Comparison of ENCODE assay signal across 23 cellular contexts in genomic region chr10:103868200-103868599, GRCh38. TPM values are rescaled to one million over a fixed set of nuclear protein-coding genes. Genes with fewer than 3 reads are reported as not detected.
DNase-seq lines count a peak whose midpoint lies in the region; ATAC-seq and TF ChIP-seq lines count a peak whose summit lies in the region.
"Had no signal": no experiment of that assay in that cellular context is flagged by ENCODE, and none has a peak within 500 bp of the region (broad histone marks: within the 10 kb centered on the region; RNA-seq: fewer than 3 reads in every experiment).

No MANE protein-coding gene starts in this region.

- ATAC-seq in RWPE2 (ENCODE audit: low read depth) = no peak
- no peak for ATAC-seq in foreskin keratinocyte
- ATAC-seq in GM23338 = no peak

- H3K9me3 Mint-ChIP-seq in GM23338 = peaks cover 16% of the 10 kb centered on the region

- H4K20me1 ChIP-seq in MM.1S (ENCODE audit: insufficient read depth, low read length) (no peaks in the 10 kb centered on the region), GM23338 (replicated peaks; ENCODE audit: insufficient read depth) (no peaks in the 10 kb centered on the region)
- H4K20me1 ChIP-seq: BLaER1 had no signal

- peaks cover 5% of the 10 kb centered on the region; the same call in 1 of the 2 replicates for H3F3A ChIP-seq in MM.1S (ENCODE audit: insufficient read depth, low read length)
- no peaks in the 10 kb centered on the region for H3F3A ChIP-seq in GM23338 (replicated peaks; ENCODE audit: low read depth)

- H3K9me2 ChIP-seq in MM.1S (replicated peaks; ENCODE audit: insufficient read depth, low read length) (no peaks in the 10 kb centered on the region), GM23338 (ENCODE audit: insufficient read depth) (no peaks in the 10 kb centered on the region)

- DNase-seq in MM.1S = peak; percentile 54
- DNase-seq in RWPE2 (ENCODE audit: low spot score) = no peak
- DNase-seq in foreskin keratinocyte = no peak
- DNase-seq in GM19240 (ENCODE audit: insufficient read length, low spot score) = no peak
- no peak for DNase-seq in T1000 (lab: John Stamatoyannopoulos, UW)
- DNase-seq in GM23338 (ENCODE audit: low spot score) = no peak
- DNase-seq: 8988T; ACHN; BE2C; C1 segment of cervical spinal cord; CD4-positive, alpha-beta memory T cell; CD4-positive, CD25-positive, alpha-beta regulatory T cell; CD8-positive, alpha-beta memory T cell; COR-L47; DMS 273 treated with DMSO at 0.1 percent for 48 hours; DMS153; DMS53; DMS79; DND-41; EL; GDM1 had no signal

- H3K27me3 Mint-ChIP-seq in GM23338 (ENCODE audit: insufficient read depth, low read depth, poor library complexity) = peaks cover 4% of the 10 kb centered on the region
- H3K27me3 Mint-ChIP-seq: CD4-positive, alpha-beta memory T cell; CD8-positive, alpha-beta memory T cell had no signal

- H3K27ac ChIP-seq in MM.1S (ENCODE audit: low read length) = peak overlapping the region; percentile 34; the same call in 1 of the 2 replicates
- peak overlapping the region; percentile 100 for H3K27ac ChIP-seq in RWPE2 (ENCODE audit: poor library complexity, severe bottlenecking)
- H3K27ac ChIP-seq in foreskin keratinocyte = peak overlapping the region; percentile 99
- H3K27ac ChIP-seq in GM23338 (ENCODE audit: low read depth) = no peak overlapping the region
- H3K27ac ChIP-seq: BLaER1 had no signal

- H3K9me3 ChIP-seq in MM.1S (replicated peaks; ENCODE audit: insufficient read depth, low read length) = no peaks in the 10 kb centered on the region
- H3K9me3 ChIP-seq in RWPE2 (ENCODE audit: severe bottlenecking) = peaks cover 4% of the 10 kb centered on the region
- H3K9me3 ChIP-seq: BE2C had no signal

- H3K27me3 ChIP-seq in MM.1S (replicated peaks; ENCODE audit: insufficient read depth, low read length) (no peaks in the 10 kb centered on the region), RWPE2 (ENCODE audit: insufficient read depth, poor library complexity, severe bottlenecking) (no peaks in the 10 kb centered on the region), foreskin keratinocyte (no peaks in the 10 kb centered on the region), GM23338 (ENCODE audit: insufficient read depth) (no peaks in the 10 kb centered on the region)
- H3K27me3 ChIP-seq: BE2C, BLaER1 had no signal

- H3K79me2 ChIP-seq in MM.1S (ENCODE audit: low read length) (no peaks in the 10 kb centered on the region), GM23338 (replicated peaks; ENCODE audit: insufficient read depth) (no peaks in the 10 kb centered on the region)

- no peak overlapping the region for H3K27ac Mint-ChIP-seq in GM23338
- H3K27ac Mint-ChIP-seq: CD4-positive, alpha-beta memory T cell had no signal

- H2AFZ ChIP-seq in MM.1S (ENCODE audit: low read length) (0 out of 2 replicates have a peak overlapping the region, but pooled peaks have one; percentile 6), GM23338 (no peak overlapping the region)

- peaks cover 9% of the 10 kb centered on the region for H3K4me1 ChIP-seq in MM.1S (ENCODE audit: low read length)
- peaks cover 34% of the 10 kb centered on the region for H3K4me1 ChIP-seq in RWPE2 (ENCODE audit: insufficient read depth, poor library complexity, severe bottlenecking)
- peaks cover 40% of the 10 kb centered on the region for H3K4me1 ChIP-seq in foreskin keratinocyte
- no peaks in the 10 kb centered on the region for H3K4me1 ChIP-seq in GM23338 (ENCODE audit: insufficient read depth)
- H3K4me1 ChIP-seq: BE2C had no signal

- H3K9ac ChIP-seq in MM.1S (ENCODE audit: low read length) = no peak overlapping the region
- H3K9ac ChIP-seq: BLaER1 had no signal

- no peak overlapping the region for H3K4me3 ChIP-seq in MM.1S (ENCODE audit: low read length)
- H3K4me3 ChIP-seq in RWPE2 (ENCODE audit: severe bottlenecking) = no peak overlapping the region
- H3K4me3 ChIP-seq in GM23338 = no peak overlapping the region
- H3K4me3 ChIP-seq: BLaER1 had no signal

- peaks cover 16% of the 10 kb centered on the region for H3K4me1 Mint-ChIP-seq in GM23338
- H3K4me1 Mint-ChIP-seq: CD14-positive monocyte; CD4-positive, alpha-beta memory T cell; CD8-positive, alpha-beta memory T cell had no signal

- H3K36me3 ChIP-seq in MM.1S (replicated peaks; ENCODE audit: insufficient read depth, low read length) = no peaks in the 10 kb centered on the region
- H3K36me3 ChIP-seq in RWPE2 (ENCODE audit: low read depth) = no peaks in the 10 kb centered on the region
- no peaks in the 10 kb centered on the region for H3K36me3 ChIP-seq in GM23338 (ENCODE audit: insufficient read depth)
- H3K36me3 ChIP-seq: BE2C, BLaER1 had no signal

- peaks cover 8% of the 10 kb centered on the region; the same call in 2 of the 3 replicates for H3K36me3 Mint-ChIP-seq in GM23338 (ENCODE audit: low read depth)

- H3K4me2 ChIP-seq in MM.1S (ENCODE audit: low read depth, low read length) (peak overlapping the region; percentile 31; the same call in 1 of the 2 replicates), GM23338 (no peak overlapping the region)
- H3K4me2 ChIP-seq: BLaER1 had no signal

- no peak overlapping the region for H3K4me3 Mint-ChIP-seq in GM23338
- H3K4me3 Mint-ChIP-seq: CD14-positive monocyte; CD4-positive, alpha-beta memory T cell; CD4-positive, CD25-positive, alpha-beta regulatory T cell; CD8-positive, alpha-beta memory T cell had no signal

- TF ChIP-seq CTCF in MM.1S (IDR thresholded peaks at IDR 0.05; ENCODE audit: low read length) (no peak), RWPE2 (IDR thresholded peaks at IDR 0.05; ENCODE audit: poor library complexity, severe bottlenecking) (no peak), foreskin keratinocyte (conservative IDR thresholded peaks at IDR 0.05) (no peak), GM23338 (conservative IDR thresholded peaks at IDR 0.05; ENCODE audit: low read depth in 2 of 2) (no peak)

TF ChIP-seq in GM23338, 12 proteins besides CTCF, POLR2A, EP300 and RAD21 (continues in another document):
- TF ChIP-seq, protein P1, sequence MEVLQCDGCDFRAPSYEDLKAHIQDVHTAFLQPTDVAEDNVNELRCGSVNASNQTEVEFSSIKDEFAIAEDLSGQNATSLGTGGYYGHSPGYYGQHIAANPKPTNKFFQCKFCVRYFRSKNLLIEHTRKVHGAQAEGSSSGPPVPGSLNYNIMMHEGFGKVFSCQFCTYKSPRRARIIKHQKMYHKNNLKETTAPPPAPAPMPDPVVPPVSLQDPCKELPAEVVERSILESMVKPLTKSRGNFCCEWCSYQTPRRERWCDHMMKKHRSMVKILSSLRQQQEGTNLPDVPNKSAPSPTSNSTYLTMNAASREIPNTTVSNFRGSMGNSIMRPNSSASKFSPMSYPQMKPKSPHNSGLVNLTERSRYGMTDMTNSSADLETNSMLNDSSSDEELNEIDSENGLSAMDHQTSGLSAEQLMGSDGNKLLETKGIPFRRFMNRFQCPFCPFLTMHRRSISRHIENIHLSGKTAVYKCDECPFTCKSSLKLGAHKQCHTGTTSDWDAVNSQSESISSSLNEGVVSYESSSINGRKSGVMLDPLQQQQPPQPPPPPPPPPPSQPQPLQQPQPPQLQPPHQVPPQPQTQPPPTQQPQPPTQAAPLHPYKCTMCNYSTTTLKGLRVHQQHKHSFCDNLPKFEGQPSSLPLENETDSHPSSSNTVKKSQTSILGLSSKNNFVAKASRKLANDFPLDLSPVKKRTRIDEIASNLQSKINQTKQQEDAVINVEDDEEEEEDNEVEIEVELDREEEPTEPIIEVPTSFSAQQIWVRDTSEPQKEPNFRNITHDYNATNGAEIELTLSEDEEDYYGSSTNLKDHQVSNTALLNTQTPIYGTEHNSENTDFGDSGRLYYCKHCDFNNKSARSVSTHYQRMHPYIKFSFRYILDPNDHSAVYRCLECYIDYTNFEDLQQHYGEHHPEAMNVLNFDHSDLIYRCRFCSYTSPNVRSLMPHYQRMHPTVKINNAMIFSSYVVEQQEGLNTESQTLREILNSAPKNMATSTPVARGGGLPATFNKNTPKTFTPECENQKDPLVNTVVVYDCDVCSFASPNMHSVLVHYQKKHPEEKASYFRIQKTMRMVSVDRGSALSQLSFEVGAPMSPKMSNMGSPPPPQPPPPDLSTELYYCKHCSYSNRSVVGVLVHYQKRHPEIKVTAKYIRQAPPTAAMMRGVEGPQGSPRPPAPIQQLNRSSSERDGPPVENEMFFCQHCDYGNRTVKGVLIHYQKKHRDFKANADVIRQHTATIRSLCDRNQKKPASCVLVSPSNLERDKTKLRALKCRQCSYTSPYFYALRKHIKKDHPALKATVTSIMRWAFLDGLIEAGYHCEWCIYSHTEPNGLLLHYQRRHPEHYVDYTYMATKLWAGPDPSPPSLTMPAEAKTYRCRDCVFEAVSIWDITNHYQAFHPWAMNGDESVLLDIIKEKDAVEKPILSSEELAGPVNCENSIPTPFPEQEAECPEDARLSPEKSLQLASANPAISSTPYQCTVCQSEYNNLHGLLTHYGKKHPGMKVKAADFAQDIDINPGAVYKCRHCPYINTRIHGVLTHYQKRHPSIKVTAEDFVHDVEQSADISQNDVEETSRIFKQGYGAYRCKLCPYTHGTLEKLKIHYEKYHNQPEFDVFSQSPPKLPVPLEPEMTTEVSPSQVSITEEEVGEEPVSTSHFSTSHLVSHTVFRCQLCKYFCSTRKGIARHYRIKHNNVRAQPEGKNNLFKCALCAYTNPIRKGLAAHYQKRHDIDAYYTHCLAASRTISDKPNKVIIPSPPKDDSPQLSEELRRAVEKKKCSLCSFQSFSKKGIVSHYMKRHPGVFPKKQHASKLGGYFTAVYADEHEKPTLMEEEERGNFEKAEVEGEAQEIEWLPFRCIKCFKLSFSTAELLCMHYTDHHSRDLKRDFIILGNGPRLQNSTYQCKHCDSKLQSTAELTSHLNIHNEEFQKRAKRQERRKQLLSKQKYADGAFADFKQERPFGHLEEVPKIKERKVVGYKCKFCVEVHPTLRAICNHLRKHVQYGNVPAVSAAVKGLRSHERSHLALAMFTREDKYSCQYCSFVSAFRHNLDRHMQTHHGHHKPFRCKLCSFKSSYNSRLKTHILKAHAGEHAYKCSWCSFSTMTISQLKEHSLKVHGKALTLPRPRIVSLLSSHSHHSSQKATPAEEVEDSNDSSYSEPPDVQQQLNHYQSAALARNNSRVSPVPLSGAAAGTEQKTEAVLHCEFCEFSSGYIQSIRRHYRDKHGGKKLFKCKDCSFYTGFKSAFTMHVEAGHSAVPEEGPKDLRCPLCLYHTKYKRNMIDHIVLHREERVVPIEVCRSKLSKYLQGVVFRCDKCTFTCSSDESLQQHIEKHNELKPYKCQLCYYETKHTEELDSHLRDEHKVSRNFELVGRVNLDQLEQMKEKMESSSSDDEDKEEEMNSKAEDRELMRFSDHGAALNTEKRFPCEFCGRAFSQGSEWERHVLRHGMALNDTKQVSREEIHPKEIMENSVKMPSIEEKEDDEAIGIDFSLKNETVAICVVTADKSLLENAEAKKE (CRISPR knock-in tag; IDR thresholded peaks at IDR 0.05) = no peak
- no peak for TF ChIP-seq CREB1 (CRISPR knock-in tag; IDR thresholded peaks at IDR 0.05; ENCODE audit: low read depth)
- no peak for TF ChIP-seq NANOG (IDR thresholded peaks at IDR 0.05; ENCODE audit: borderline replicate concordance)

RNA-seq across cellular contexts. Expression of gene SH3PXD2A, which starts 12.8 kb away (rescaled TPM):
- 81.7 and 109 TPM in 2 replicates for total RNA-seq in foreskin keratinocyte
- polyA plus RNA-seq in foreskin keratinocyte = 23.9 and 27.5 TPM in 2 replicates
- total RNA-seq in GM23338 (2014; rRNA removed; shearing (Covaris generic)) = 4.6 and 5.0 TPM in 2 replicates
- polyA plus RNA-seq in GM23338 (2016; fragmentation: Nextera tagmentation; extraction: Ambion mirVana) = 1.8 and 1.9 TPM in 2 replicates

RNA-seq across cellular contexts. Expression of gene STN1, which starts 49.8 kb away (rescaled TPM):
- 28.9 and 29.4 TPM in 2 replicates for total RNA-seq in foreskin keratinocyte
- polyA plus RNA-seq in foreskin keratinocyte (22.7 and 27.0 TPM in 2 replicates), GM23338 (2016; fragmentation: Nextera tagmentation; extraction: Ambion mirVana) (6.7 and 7.2 TPM in 2 replicates)
- total RNA-seq in GM23338 (2014; rRNA removed; shearing (Covaris generic)) = 11.3 and 13.9 TPM in 2 replicates

Comparison
In these comparisons a context has a peak if more than half of its experiments do, and no peak if none do; other contexts are left out.
1. RNA of gene SH3PXD2A, which starts 12.8 kb away (total RNA-seq): 81.7 to 109 TPM in foreskin keratinocyte; 4.6 to 5.0 TPM in GM23338; every median in the first group is over 10 times any median in the second.